ENCODE assay signal across 1 cellular context in the genomic region with DNA sequence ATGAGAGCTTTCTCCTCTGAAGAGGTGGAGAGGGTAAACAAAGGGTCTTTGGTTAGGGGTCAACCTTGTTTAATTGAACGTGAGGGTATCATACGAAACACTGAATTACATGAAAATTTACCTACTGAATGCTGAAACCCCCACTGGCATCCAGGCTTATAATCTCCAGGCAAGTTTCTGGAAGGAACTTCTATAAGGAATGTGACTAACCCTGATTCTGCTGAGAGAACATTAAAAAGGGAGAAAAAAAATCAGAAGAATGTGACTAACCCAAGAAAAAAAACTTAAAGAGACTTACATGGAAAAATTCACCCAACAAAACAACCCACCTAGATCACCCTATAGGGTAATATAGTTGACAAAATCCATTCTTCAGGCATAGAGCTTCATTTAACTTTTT.
TF ChIP-seq lines count a peak whose summit lies in the region.

No MANE protein-coding gene starts in this region.

TF ChIP-seq in WTC11, 78 proteins besides CTCF, POLR2A, EP300 and RAD21 (continued from another document):
- TF ChIP-seq, protein P1, sequence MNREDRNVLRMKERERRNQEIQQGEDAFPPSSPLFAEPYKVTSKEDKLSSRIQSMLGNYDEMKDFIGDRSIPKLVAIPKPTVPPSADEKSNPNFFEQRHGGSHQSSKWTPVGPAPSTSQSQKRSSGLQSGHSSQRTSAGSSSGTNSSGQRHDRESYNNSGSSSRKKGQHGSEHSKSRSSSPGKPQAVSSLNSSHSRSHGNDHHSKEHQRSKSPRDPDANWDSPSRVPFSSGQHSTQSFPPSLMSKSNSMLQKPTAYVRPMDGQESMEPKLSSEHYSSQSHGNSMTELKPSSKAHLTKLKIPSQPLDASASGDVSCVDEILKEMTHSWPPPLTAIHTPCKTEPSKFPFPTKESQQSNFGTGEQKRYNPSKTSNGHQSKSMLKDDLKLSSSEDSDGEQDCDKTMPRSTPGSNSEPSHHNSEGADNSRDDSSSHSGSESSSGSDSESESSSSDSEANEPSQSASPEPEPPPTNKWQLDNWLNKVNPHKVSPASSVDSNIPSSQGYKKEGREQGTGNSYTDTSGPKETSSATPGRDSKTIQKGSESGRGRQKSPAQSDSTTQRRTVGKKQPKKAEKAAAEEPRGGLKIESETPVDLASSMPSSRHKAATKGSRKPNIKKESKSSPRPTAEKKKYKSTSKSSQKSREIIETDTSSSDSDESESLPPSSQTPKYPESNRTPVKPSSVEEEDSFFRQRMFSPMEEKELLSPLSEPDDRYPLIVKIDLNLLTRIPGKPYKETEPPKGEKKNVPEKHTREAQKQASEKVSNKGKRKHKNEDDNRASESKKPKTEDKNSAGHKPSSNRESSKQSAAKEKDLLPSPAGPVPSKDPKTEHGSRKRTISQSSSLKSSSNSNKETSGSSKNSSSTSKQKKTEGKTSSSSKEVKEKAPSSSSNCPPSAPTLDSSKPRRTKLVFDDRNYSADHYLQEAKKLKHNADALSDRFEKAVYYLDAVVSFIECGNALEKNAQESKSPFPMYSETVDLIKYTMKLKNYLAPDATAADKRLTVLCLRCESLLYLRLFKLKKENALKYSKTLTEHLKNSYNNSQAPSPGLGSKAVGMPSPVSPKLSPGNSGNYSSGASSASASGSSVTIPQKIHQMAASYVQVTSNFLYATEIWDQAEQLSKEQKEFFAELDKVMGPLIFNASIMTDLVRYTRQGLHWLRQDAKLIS (CRISPR knock-in tag; IDR thresholded peaks at IDR 0.05; ENCODE audit: borderline replicate concordance), result no peak
- TF ChIP-seq ZBTB21 (CRISPR knock-in tag; IDR thresholded peaks at IDR 0.05; ENCODE audit: borderline replicate concordance) (no peak), EMX1 (CRISPR knock-in tag; IDR thresholded peaks at IDR 0.05) (no peak), JAZF1 (CRISPR knock-in tag; IDR thresholded peaks at IDR 0.05) (no peak), OVOL2 (CRISPR knock-in tag; IDR thresholded peaks at IDR 0.05; ENCODE audit: borderline replicate concordance) (no peak), FOXP1 (CRISPR knock-in tag; IDR thresholded peaks at IDR 0.05; ENCODE audit: borderline replicate concordance) (no peak), SP1 (CRISPR knock-in tag; conservative IDR thresholded peaks at IDR 0.05) (no peak), ZNF281 (CRISPR knock-in tag; IDR thresholded peaks at IDR 0.05) (no peak), FOXJ3 (CRISPR knock-in tag; IDR thresholded peaks at IDR 0.05; ENCODE audit: borderline replicate concordance) (no peak), USF2 (CRISPR knock-in tag; IDR thresholded peaks at IDR 0.05) (no peak), CBFB (CRISPR knock-in tag; IDR thresholded peaks at IDR 0.05; ENCODE audit: low read depth) (no peak), ZNF232 (CRISPR knock-in tag; IDR thresholded peaks at IDR 0.05) (no peak), NR2C2 (CRISPR knock-in tag; IDR thresholded peaks at IDR 0.05) (no peak), SMAD4 (CRISPR knock-in tag; IDR thresholded peaks at IDR 0.05) (no peak), GTF2I (CRISPR knock-in tag; conservative IDR thresholded peaks at IDR 0.05) (no peak), HMGA2 (CRISPR knock-in tag; IDR thresholded peaks at IDR 0.05) (no peak), E2F4 (CRISPR knock-in tag; IDR thresholded peaks at IDR 0.05; ENCODE audit: borderline replicate concordance, low read depth) (no peak)
- TF ChIP-seq, protein P2, sequence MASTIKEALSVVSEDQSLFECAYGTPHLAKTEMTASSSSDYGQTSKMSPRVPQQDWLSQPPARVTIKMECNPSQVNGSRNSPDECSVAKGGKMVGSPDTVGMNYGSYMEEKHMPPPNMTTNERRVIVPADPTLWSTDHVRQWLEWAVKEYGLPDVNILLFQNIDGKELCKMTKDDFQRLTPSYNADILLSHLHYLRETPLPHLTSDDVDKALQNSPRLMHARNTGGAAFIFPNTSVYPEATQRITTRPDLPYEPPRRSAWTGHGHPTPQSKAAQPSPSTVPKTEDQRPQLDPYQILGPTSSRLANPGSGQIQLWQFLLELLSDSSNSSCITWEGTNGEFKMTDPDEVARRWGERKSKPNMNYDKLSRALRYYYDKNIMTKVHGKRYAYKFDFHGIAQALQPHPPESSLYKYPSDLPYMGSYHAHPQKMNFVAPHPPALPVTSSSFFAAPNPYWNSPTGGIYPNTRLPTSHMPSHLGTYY (CRISPR knock-in tag; IDR thresholded peaks at IDR 0.05), result no peak
